ENCODE assay signal across 9 cellular contexts in genomic region chr20:33674294-33675126, GRCh38. TPM values are rescaled to one million over a fixed set of nuclear protein-coding genes. Genes with fewer than 3 reads are reported as not detected.
A peak's percentile ranks its signal among the peaks of the same experiment; 100 is the strongest.
DNase-seq lines count a peak whose midpoint lies in the region; ATAC-seq and TF ChIP-seq lines count a peak whose summit lies in the region.
"Had no signal": no experiment of that assay in that cellular context is flagged by ENCODE, and none has a peak within 500 bp of the region (broad histone marks: within the 10 kb centered on the region; RNA-seq: fewer than 3 reads in every experiment).

Gene NECAB3, minus strand, starts transcription at chr20:33674428. Its CDS starts 76 bp downstream, at chr20:33674352.

- H3K27ac ChIP-seq in prostate gland: peak within 1 kb of the TSS; percentile 90 to 92
- H3K27ac ChIP-seq: epithelial cell of prostate had no signal

- intact Hi-C loops in prostate gland (cut with DNase I): loop anchor here (5.0 kb wide), 1 partner anchor 58 kb away; the partner anchor contains the start of gene ZNF341

- no peak for TF ChIP-seq CTCF in NB4 (IDR thresholded peaks at IDR 0.05; ENCODE audit: low read depth, low read length)
- no peak for TF ChIP-seq CTCF in astrocyte of the cerebellum (IDR thresholded peaks at IDR 0.05; ENCODE audit: low read depth, low read length, missing control alignments)
- peak in 2 of 4 experiments; percentile 4 to 26 for TF ChIP-seq CTCF in prostate gland (IDR thresholded peaks at IDR 0.05)

- peak; percentile 79 for TF ChIP-seq POLR2A in NB4 (IDR thresholded peaks at IDR 0.05; ENCODE audit: extremely low read depth, insufficient read length)
- TF ChIP-seq POLR2A in prostate gland (IDR thresholded peaks at IDR 0.05): peak; percentile 56

- DNase-seq in DMS53 treated with DMSO at 0.1 percent for 48 hours (lab: John Stamatoyannopoulos, UW; ENCODE audit: unreplicated experiment) (peak; percentile 42), NB4 (ENCODE audit: low read depth) (peak; percentile 82), T follicular helper cell (ENCODE audit: low read depth) (peak; percentile 40), astrocyte of the cerebellum (ENCODE audit: low read depth) (no peak), hepatic stellate cell (ENCODE audit: low spot score) (peak; percentile 88), prostate gland (ENCODE audit: low spot score) (peak; percentile 83), inferior parietal cortex (ENCODE audit: extremely low spot score) (no peak)

- ATAC-seq in GM21786 (IDR thresholded peaks at IDR 0.05; ENCODE audit: unreplicated experiment): peak; percentile 48

- no peaks in the 10 kb centered on the region for H3K27me3 ChIP-seq in prostate gland (replicated peaks; ENCODE audit: insufficient read depth)

- WGBS in prostate gland: 5% methylated on average over 39 of the region's 73 CpGs

- no peaks in the 10 kb centered on the region for H3K9me3 ChIP-seq in prostate gland

- in situ Hi-C loops in astrocyte of the cerebellum (cut with HindIII; ENCODE audit: low sequenced_read_pairs): no loop called here

- peaks cover 9% of the 10 kb centered on the region for H3K4me1 ChIP-seq in prostate gland (replicated peaks)

- H3K4me3 ChIP-seq in NB4 (ENCODE audit: low read depth, low read length) (peak within 1 kb of the TSS; percentile 74), astrocyte of the cerebellum (ENCODE audit: low read depth, low read length) (peak within 1 kb of the TSS; percentile 63), prostate gland (peak within 1 kb of the TSS; percentile 70 to 78)

- H3K36me3 ChIP-seq in prostate gland: no peaks in the 10 kb centered on the region

RNA-seq across cellular contexts. Expression of gene NECAB3, which starts in this region (rescaled TPM):
- total RNA-seq in prostate gland: 100 to 1,000 TPM; 142 to 156 TPM

Comparison
In these comparisons a context has a peak if more than half of its experiments do, and no peak if none do; other contexts are left out.
1. DNase-seq: peak in DMS53 treated with DMSO at 0.1 percent for 48 hours (single experiment), NB4 (single experiment), T follicular helper cell (single experiment), hepatic stellate cell (single experiment) and prostate gland (single experiment); none in astrocyte of the cerebellum (single experiment) and inferior parietal cortex (single experiment).
2. Peak in every context shown above with its lines, with median percentiles within 50 percentile points of each other: H3K4me3 ChIP-seq.